In genomic region chr19:9073806-9074205, GRCh38 we compare ENCODE assay signal across 1 cellular context.
TF ChIP-seq lines count a peak whose summit lies in the region.

No MANE protein-coding gene starts in this region.

TF ChIP-seq in HepG2, 621 proteins besides CTCF, POLR2A, EP300 and RAD21:
- TF ChIP-seq ZC3H13 (CRISPR knock-in tag; IDR thresholded peaks at IDR 0.05) = no peak
- no peak for TF ChIP-seq SMAD1 (CRISPR knock-in tag; IDR thresholded peaks at IDR 0.05; ENCODE audit: borderline replicate concordance, low read depth)
TF ChIP-seq in HepG2: peak in this region for 0.
